In the genomic region with DNA sequence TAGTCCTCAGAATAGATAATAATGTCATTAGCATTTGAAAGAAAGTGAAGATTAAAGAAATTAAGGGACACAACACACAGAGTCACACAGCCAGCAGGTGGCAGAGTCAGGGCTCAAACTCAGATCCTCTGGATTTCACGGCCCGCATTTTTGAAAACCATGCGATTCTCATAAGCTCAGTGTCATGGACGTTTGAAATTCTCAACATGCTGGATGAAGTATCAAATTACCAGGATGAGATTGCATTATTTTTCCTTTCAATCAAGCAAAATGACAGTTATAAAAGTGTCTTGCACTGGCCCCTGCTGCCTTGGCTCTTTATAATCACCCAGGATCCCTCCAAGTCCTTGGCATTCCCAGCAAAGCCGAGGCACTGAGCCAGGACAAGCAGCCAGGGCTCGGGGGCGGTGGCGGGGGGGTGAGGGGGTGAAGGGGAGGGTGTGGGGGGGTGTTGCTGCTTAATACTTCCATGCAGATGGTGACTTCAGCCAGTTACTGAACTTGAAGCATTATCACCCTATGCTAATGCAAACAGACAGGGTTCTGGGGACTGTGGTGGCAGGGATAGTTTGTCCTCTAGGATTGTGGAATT, we compare ENCODE assay signal across 8 cellular contexts. TPM values are rescaled to one million over a fixed set of nuclear protein-coding genes. Genes with fewer than 3 reads are reported as not detected.
A peak's percentile ranks its signal among the peaks of the same experiment; 100 is the strongest.
DNase-seq lines count a peak whose midpoint lies in the region; ATAC-seq and TF ChIP-seq lines count a peak whose summit lies in the region.

No MANE protein-coding gene starts in this region.

- no peaks in the 10 kb centered on the region for H3K27me3 ChIP-seq in dorsolateral prefrontal cortex

- TF ChIP-seq CTCF in dorsolateral prefrontal cortex (IDR thresholded peaks at IDR 0.05 in 54 of 56, conservative IDR thresholded peaks at IDR 0.05 in 2 of 56; ENCODE audit: low read depth in 1 of 56, partially characterized antibody in 56 of 56): peak; percentile 47 to 78 (median 68)

- H3K27me3 Mint-ChIP-seq in memory B cell: peaks cover 5% of the 10 kb centered on the region

- H3K4me3 ChIP-seq in dorsolateral prefrontal cortex: peak overlapping the region in 19 of 59 donors; percentile 4 to 38 (median 20)

- H3K4me1 Mint-ChIP-seq in memory B cell: peaks cover 2% of the 10 kb centered on the region

- DNase-seq in NCI-H2081 (lab: John Stamatoyannopoulos, UW): peak; percentile 1 to 8
- no peak for DNase-seq in NCI-H2081 treated with DMSO at 0.1 percent for 48 hours (lab: John Stamatoyannopoulos, UW)
- peak; percentile 43 for DNase-seq in NCI-H2196 treated with DMSO at 0.1 percent for 48 hours (lab: John Stamatoyannopoulos, UW; ENCODE audit: unreplicated experiment)
- DNase-seq in activated CD4-positive, alpha-beta T cell treated with anti-CD3 and anti-CD28 coated beads, Interleukin-2, amount 50 U/mL, for 48 hours: peak; percentile 64 to 71
- peak; percentile 40 to 78 (median 58) for DNase-seq in dorsolateral prefrontal cortex
- DNase-seq in memory B cell (ENCODE audit: low spot score in 2 of 2): peak in 1 of 2 donors; percentile 35
- peak; percentile 22 to 36 for DNase-seq in stimulated activated CD8-positive, alpha-beta memory T cell treated with anti-CD3 and anti-CD28 coated beads, Interleukin-2, amount 100 ng/mL, for 48 hours (ENCODE audit: low read depth in 2 of 2)

- H3K4me3 Mint-ChIP-seq in memory B cell: no peak overlapping the region

- ATAC-seq in memory B cell (ENCODE audit: low read depth): peak; percentile 73
- no peak for ATAC-seq in HG03354 (IDR thresholded peaks at IDR 0.05; ENCODE audit: poor library complexity, severe bottlenecking, unreplicated experiment)

- no peak overlapping the region for H3K27ac Mint-ChIP-seq in memory B cell

- H3K9me3 Mint-ChIP-seq in memory B cell: no peaks in the 10 kb centered on the region

- no peaks in the 10 kb centered on the region for H3K36me3 Mint-ChIP-seq in memory B cell

- peak overlapping the region in 14 of 59 donors; percentile 2 to 77 (median 37) for H3K27ac ChIP-seq in dorsolateral prefrontal cortex

- intact Hi-C loops in dorsolateral prefrontal cortex (cut with DNase I): loop anchor here in 1 of 2 donors (2.0 kb wide), 1 partner anchor 277 kb away; no protein-coding TSS in a partner anchor

RNA-seq across cellular contexts. Expression of gene BMERB1, which starts 6.6 kb away (rescaled TPM):
- 100 to 1,000 TPM; 133 to 426 (median 283) TPM for total RNA-seq in dorsolateral prefrontal cortex

RNA-seq across cellular contexts. Expression of gene MPV17L, which starts 32.2 kb away (rescaled TPM):
- total RNA-seq in dorsolateral prefrontal cortex: 10 to 100 TPM in 103 of 120 experiments, 1 to 10 TPM in 17; 6.4 to 18.5 (median 13.0) TPM

RNA-seq across cellular contexts. Expression of gene NPIPA5, which starts 49.6 kb away (rescaled TPM):
- 100 to 1,000 TPM in 1 of 120 experiments, 10 to 100 TPM in 93, 1 to 10 TPM in 25, not detected in 1; 2.5 to 100 (median 37.5) TPM for total RNA-seq in dorsolateral prefrontal cortex
